Comparison of ENCODE assay signal across 28 cellular contexts in genomic region chr12:104090685-104091084, GRCh38. TPM values are rescaled to one million over a fixed set of nuclear protein-coding genes. Genes with fewer than 3 reads are reported as not detected.
DNase-seq lines count a peak whose midpoint lies in the region; ATAC-seq, FAIRE-seq and TF ChIP-seq lines count a peak whose summit lies in the region.
"Had no signal": no experiment of that assay in that cellular context is flagged by ENCODE, and none has a peak within 500 bp of the region (broad histone marks: within the 10 kb centered on the region; RNA-seq: fewer than 3 reads in every experiment).

No MANE protein-coding gene starts in this region.

- ATAC-seq in Right ventricle myocardium inferior = peak; percentile 52
- ATAC-seq in right cardiac atrium = no peak
- no peak for ATAC-seq in central memory CD8-positive, alpha-beta T cell (replicated peaks; ENCODE audit: extremely low read depth, poor library complexity, severe bottlenecking)
- ATAC-seq in HG03520 (IDR thresholded peaks at IDR 0.05; ENCODE audit: unreplicated experiment) = no peak
- no peak for ATAC-seq in HG03159 (IDR thresholded peaks at IDR 0.05; ENCODE audit: unreplicated experiment)
- ATAC-seq: left cardiac atrium had no signal

- FAIRE-seq in H54 (lab: Jason Lieb, UNC) = peak; percentile 6
- FAIRE-seq: RCC 7860 had no signal

- no peak overlapping the region for H3K4me3 ChIP-seq in right cardiac atrium (ENCODE audit: low read length)
- H3K4me3 ChIP-seq: colonic mucosa, SJSA1, smooth muscle cell had no signal

- DNase-seq in Right ventricle myocardium inferior (ENCODE audit: missing footprints) = no peak
- DNase-seq in right cardiac atrium = no peak
- DNase-seq in H54 (ENCODE audit: insufficient read length, low spot score) = no peak
- no peak for DNase-seq in central memory CD8-positive, alpha-beta T cell (ENCODE audit: low spot score in 2 of 2)
- DNase-seq in nephron progenitor cell = no peak
- no peak for DNase-seq in stimulated activated CD4-positive, alpha-beta T cell treated with anti-CD3 and anti-CD28 coated beads, Interleukin-2, amount 100 ng/mL, for 48 hours
- DNase-seq: ACHN; activated CD4-positive, alpha-beta T cell treated with anti-CD3 and anti-CD28 coated beads, Interleukin-2, amount 50 U/mL, for 48 hours; activated CD8-positive, alpha-beta memory T cell treated with anti-CD3 and anti-CD28 coated beads, Interleukin-2, amount 50 U/mL, for 4 hours; activated naive CD4-positive, alpha-beta T cell treated with anti-CD3 and anti-CD28 coated beads, Interleukin-2, amount 50 U/mL, for 16 hours; amygdala; BE2C; CD8-positive, alpha-beta memory T cell; colonic mucosa; effector CD8-positive, alpha-beta T cell; H9; KG1; left cardiac atrium; NCI-H510A treated with DMSO at 0.1 percent for 48 hours; occipital lobe; stimulated activated CD4-positive, alpha-beta T cell treated with anti-CD3 and anti-CD28 coated beads, Interleukin-2, amount 100 ng/mL, for 24 hours; T-helper 1 cell; trophoblast cell had no signal

- H3K4me3 Mint-ChIP-seq in central memory CD8-positive, alpha-beta T cell = no peak overlapping the region
- no peak overlapping the region for H3K4me3 Mint-ChIP-seq in nephron progenitor cell
- H3K4me3 Mint-ChIP-seq: CD8-positive, alpha-beta memory T cell; H9 had no signal

- peak overlapping the region; percentile 66 for H3K27ac Mint-ChIP-seq in central memory CD8-positive, alpha-beta T cell (ENCODE audit: low read depth)
- H3K27ac Mint-ChIP-seq in nephron progenitor cell = peak overlapping the region; percentile 23

- no peaks in the 10 kb centered on the region for H3K9me3 ChIP-seq in right cardiac atrium (ENCODE audit: control insufficient read depth, low read length)
- H3K9me3 ChIP-seq: BE2C, colonic mucosa, SJSA1 had no signal

- WGBS in right cardiac atrium = 97% methylated on average over 1 of the region's 1 CpG

- H3K27me3 ChIP-seq in right cardiac atrium (ENCODE audit: control insufficient read depth, insufficient read depth) = no peaks in the 10 kb centered on the region
- H3K27me3 ChIP-seq: BE2C, colonic mucosa, SJSA1 had no signal

- H3K4me1 ChIP-seq in right cardiac atrium (ENCODE audit: control insufficient read depth, insufficient read depth, low read length) = no peaks in the 10 kb centered on the region
- H3K4me1 ChIP-seq: BE2C, colonic mucosa had no signal

- peaks cover 46% of the 10 kb centered on the region for H3K36me3 Mint-ChIP-seq in central memory CD8-positive, alpha-beta T cell (ENCODE audit: insufficient read depth)
- H3K36me3 Mint-ChIP-seq in nephron progenitor cell (ENCODE audit: low read depth) = peaks cover 28% of the 10 kb centered on the region

- intact Hi-C loops in Right ventricle myocardium inferior (cut with DNase I) (no loop called here), right cardiac atrium (cut with DNase I) (loop anchor here in 1 of 4 donors (10.0 kb wide), 1 partner anchor 146 kb away; no protein-coding TSS in a partner anchor)

- H3K27me3 Mint-ChIP-seq in central memory CD8-positive, alpha-beta T cell = no peaks in the 10 kb centered on the region
- no peaks in the 10 kb centered on the region for H3K27me3 Mint-ChIP-seq in nephron progenitor cell (ENCODE audit: low read depth, poor library complexity)
- H3K27me3 Mint-ChIP-seq: CD8-positive, alpha-beta memory T cell had no signal

- no peak overlapping the region for H3K27ac ChIP-seq in right cardiac atrium (ENCODE audit: low read length)
- H3K27ac ChIP-seq: colonic mucosa, SJSA1 had no signal

- peaks cover 6% of the 10 kb centered on the region for H3K4me1 Mint-ChIP-seq in central memory CD8-positive, alpha-beta T cell
- H3K4me1 Mint-ChIP-seq in nephron progenitor cell = peaks cover 4% of the 10 kb centered on the region

- TF ChIP-seq POLR2A in H54 (IDR thresholded peaks at IDR 0.05; ENCODE audit: low read depth, low read length) = no peak

- no peaks in the 10 kb centered on the region for H3K9me3 Mint-ChIP-seq in central memory CD8-positive, alpha-beta T cell
- H3K9me3 Mint-ChIP-seq in nephron progenitor cell = no peaks in the 10 kb centered on the region
- H3K9me3 Mint-ChIP-seq: CD8-positive, alpha-beta memory T cell; H9 had no signal

- TF ChIP-seq CTCF in nephron progenitor cell (IDR thresholded peaks at IDR 0.05) = no peak

RNA-seq across cellular contexts. Expression of gene HCFC2, which starts 26.4 kb away (rescaled TPM):
- total RNA-seq in Right ventricle myocardium inferior (9.5 TPM), right cardiac atrium (10 to 100 TPM; 10.2 to 11.0 (median 10.6) TPM)
- polyA plus RNA-seq in right cardiac atrium = 4.1 TPM

RNA-seq across cellular contexts. Expression of gene GLT8D2, which starts 40.7 kb away (rescaled TPM):
- total RNA-seq in Right ventricle myocardium inferior (8.8 TPM), right cardiac atrium (10 to 100 TPM in 2 of 4 donors, 1 to 10 TPM in 2; 8.7 to 14.4 (median 11.4) TPM)
- 9.9 TPM for polyA plus RNA-seq in right cardiac atrium
- polyA plus RNA-seq: CD8-positive, alpha-beta memory T cell had no signal

RNA-seq across cellular contexts. Expression of gene NFYB, which starts 47.3 kb away (rescaled TPM):
- total RNA-seq in Right ventricle myocardium inferior (39.8 TPM), right cardiac atrium (10 to 100 TPM; 38.7 to 57.9 (median 48.6) TPM)
- 36.6 TPM for polyA plus RNA-seq in right cardiac atrium
